ENCODE assay signal across 7 cellular contexts in the genomic region with DNA sequence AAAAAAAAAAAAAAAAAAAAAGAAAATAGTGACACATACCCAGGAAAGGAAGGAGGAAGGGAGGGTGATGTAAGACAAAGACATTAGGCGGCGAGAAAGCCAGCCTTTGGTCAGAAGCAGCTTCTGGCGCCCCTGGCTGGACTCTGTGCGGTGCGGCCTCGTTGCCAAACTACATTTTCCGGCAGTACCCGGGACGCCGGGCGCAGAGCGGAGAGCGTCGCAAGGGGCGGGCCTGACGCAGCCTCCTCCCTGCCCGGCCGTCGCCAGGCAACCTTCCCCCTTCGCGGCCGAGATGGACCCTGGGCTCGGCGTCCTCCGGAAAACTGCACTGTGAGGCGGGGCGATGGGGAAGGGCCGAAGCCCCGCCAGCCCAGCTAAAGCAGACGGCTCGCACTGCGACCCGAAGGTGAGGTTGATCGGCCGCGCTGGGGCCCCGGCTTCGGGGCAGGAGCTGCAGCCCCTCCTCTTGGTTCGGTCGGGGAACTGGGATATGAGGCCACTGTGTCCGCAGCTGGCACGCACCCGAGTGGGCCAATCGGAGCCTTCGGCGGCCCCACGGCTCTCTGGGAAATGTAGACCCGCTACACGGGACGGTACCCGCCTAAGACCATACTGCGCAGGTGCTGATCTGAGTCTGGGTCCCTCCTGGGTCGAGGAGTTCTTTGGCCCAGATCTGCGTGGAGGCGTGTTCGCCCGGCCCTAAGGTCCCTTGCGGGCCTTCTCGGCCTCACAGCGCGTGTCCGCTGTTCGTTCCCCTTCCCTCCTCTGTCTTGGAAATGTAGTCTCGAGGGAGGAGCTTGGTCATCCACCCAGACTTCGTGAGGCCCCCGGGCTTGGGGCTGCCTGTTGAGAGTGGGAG.
DNase-seq lines count a peak whose midpoint lies in the region; ATAC-seq lines count a peak whose summit lies in the region.

No MANE protein-coding gene starts in this region.

- H3K27ac ChIP-seq in caudate nucleus (ENCODE audit: low read depth, low read length) = peak overlapping the region; percentile 97

- DNase-seq in T-helper 2 cell (peak; percentile 47 to 88 (median 68)), caudate nucleus (lab: John Stamatoyannopoulos, UW) (no peak), kidney tubule cell (ENCODE audit: low spot score) (peak; percentile 95)
- DNase-seq in stimulated activated CD4-positive, alpha-beta T cell treated with anti-CD3 and anti-CD28 coated beads, Interleukin-2, amount 100 ng/mL, for 24 hours = peak; percentile 79 to 83
- DNase-seq in stimulated activated naive CD4-positive, alpha-beta T cell (lab: John Stamatoyannopoulos, UW) = no peak

- peak; percentile 40 for ATAC-seq in GM18873 (IDR thresholded peaks at IDR 0.05; ENCODE audit: low FRiP score, unreplicated experiment)
- peak; percentile 44 for ATAC-seq in HG03097 (IDR thresholded peaks at IDR 0.05; ENCODE audit: low FRiP score, unreplicated experiment)

Comparison
In these comparisons a context has a peak if more than half of its experiments do, and no peak if none do; other contexts are left out.
1. DNase-seq: peak in T-helper 2 cell (5 of 5), kidney tubule cell (single experiment) and stimulated activated CD4-positive, alpha-beta T cell treated with anti-CD3 and anti-CD28 coated beads, Interleukin-2, amount 100 ng/mL, for 24 hours (2 of 2); none in caudate nucleus (0 of 61) and stimulated activated naive CD4-positive, alpha-beta T cell (0 of 6).